In genomic region chr1:204123376-204123775, GRCh38 we compare ENCODE assay signal across 10 cellular contexts. TPM values are rescaled to one million over a fixed set of nuclear protein-coding genes. Genes with fewer than 3 reads are reported as not detected.
DNase-seq lines count a peak whose midpoint lies in the region; ATAC-seq and TF ChIP-seq lines count a peak whose summit lies in the region.
"Had no signal": no experiment of that assay in that cellular context is flagged by ENCODE, and none has a peak within 500 bp of the region (broad histone marks: within the 10 kb centered on the region; RNA-seq: fewer than 3 reads in every experiment).

No MANE protein-coding gene starts in this region.

- ATAC-seq in HG03521 (IDR thresholded peaks at IDR 0.05; ENCODE audit: unreplicated experiment) = no peak

- H3K4me1 Mint-ChIP-seq in Calu3 (ENCODE audit: low read depth, unreplicated experiment) = peaks cover 9% of the 10 kb centered on the region

- H3K27ac ChIP-seq in 22Rv1 = no peak overlapping the region

- H3K27me3 Mint-ChIP-seq in Calu3 (ENCODE audit: unreplicated experiment) = no peaks in the 10 kb centered on the region

- TF ChIP-seq CTCF in 22Rv1 (IDR thresholded peaks at IDR 0.05) (peak; percentile 62), GM12875 (IDR thresholded peaks at IDR 0.05; ENCODE audit: borderline replicate concordance, insufficient read depth, low read depth, low read length) (peak; percentile 47), WI38 (IDR thresholded peaks at IDR 0.05; ENCODE audit: low read depth, low read length) (peak; percentile 24; the same call in 1 of the 2 replicates), Calu3 (IDR thresholded peaks at IDR 0.05; ENCODE audit: unreplicated experiment) (no peak)

- CTCF ChIA-PET in Calu3 (lab: Charles Lee) = interaction anchor here (0.6 kb wide), 1 partner anchor 11 kb away, joined by 3 read pairs; no protein-coding TSS in a partner anchor

- intact Hi-C loops in Calu3 (cut with micrococcal nuclease; ENCODE audit: unreplicated experiment) = no loop called here

- peaks cover 5% of the 10 kb centered on the region for H3K36me3 Mint-ChIP-seq in Calu3 (ENCODE audit: insufficient read depth, unreplicated experiment)

- H3K4me3 ChIP-seq in GM12875 (ENCODE audit: low read depth, low read length) (no peak overlapping the region), WI38 (ENCODE audit: low read depth, low read length) (no peak overlapping the region)

- H3K27ac Mint-ChIP-seq in Calu3 (ENCODE audit: unreplicated experiment) = no peak overlapping the region

- H3K9me3 Mint-ChIP-seq in Calu3 (ENCODE audit: low read depth, unreplicated experiment) = no peaks in the 10 kb centered on the region

- BruUV-seq in Calu3 (replicated peaks; lab: Mats Ljungman, UMichigan) = no TSS peak

- H3K4me3 Mint-ChIP-seq in Calu3 (ENCODE audit: low read depth, unreplicated experiment) = no peak overlapping the region

- peak; percentile 81 for DNase-seq in iPS-NIHi7 (ENCODE audit: extremely low spot score)
- no peak for DNase-seq in Calu3
- DNase-seq in foreskin melanocyte = no peak
- no peak for DNase-seq in NCI-H524 treated with DMSO at 0.1 percent for 48 hours (lab: John Stamatoyannopoulos, UW)

RNA-seq across cellular contexts. Expression of gene ETNK2, which starts 28.5 kb away (rescaled TPM):
- 4.0 and 5.0 TPM in 2 replicates for total RNA-seq in Calu3 (2022)

RNA-seq across cellular contexts. Expression of gene REN, which starts 42.8 kb away (rescaled TPM):
- not detected in 2 replicates for total RNA-seq in Calu3 (2022)
- total RNA-seq: dermis microvascular lymphatic vessel endothelial cell, mononuclear cell had no signal

RNA-seq across cellular contexts. Expression of gene SOX13, which starts 50.5 kb away (rescaled TPM):
- total RNA-seq in Calu3 (2022) = 21.8 and 27.9 TPM in 2 replicates
